In the genomic region with DNA sequence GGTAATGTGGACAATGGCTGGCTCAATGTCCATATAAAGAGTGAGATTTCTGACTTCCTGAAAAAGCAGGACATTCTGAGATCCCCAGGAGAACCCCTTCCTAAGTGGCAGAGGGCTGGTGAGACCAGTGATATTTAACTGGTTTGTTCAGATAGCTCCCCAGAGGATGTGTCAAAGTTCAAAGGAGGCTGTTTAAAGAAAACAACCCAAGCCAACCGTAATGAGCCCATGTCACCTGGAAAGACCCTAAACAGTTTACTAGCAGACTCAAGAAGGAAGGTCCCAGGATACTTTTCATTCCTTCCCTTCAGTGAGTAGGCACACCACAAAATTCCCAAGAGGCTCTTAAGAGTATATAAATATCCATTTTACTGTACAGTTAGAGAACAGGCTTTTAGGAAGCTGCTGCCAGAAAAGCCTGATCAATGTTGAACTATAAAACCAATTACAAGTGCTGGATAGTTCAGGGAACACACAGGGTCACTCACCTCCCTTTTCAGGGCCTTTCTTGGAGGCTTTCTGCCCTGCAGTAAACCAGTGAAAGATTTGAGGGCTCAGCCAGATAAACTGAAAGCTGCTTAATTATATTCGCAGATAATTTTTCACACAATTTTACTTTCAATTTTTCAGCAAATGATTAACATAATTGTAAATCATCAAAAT, we compare ENCODE assay signal across 15 cellular contexts.
"Had no signal": no experiment of that assay in that cellular context is flagged by ENCODE, and none has a peak within 500 bp of the region (broad histone marks: within the 10 kb centered on the region; RNA-seq: fewer than 3 reads in every experiment).

No MANE protein-coding gene starts in this region.

- H3K36me3 ChIP-seq: breast epithelium, ovary, transverse colon had no signal

- H3K27me3 ChIP-seq: breast epithelium, ovary, transverse colon had no signal

- H3K9me3 ChIP-seq: breast epithelium, ovary, transverse colon had no signal

- ATAC-seq: activated CD8-positive, alpha-beta memory T cell treated with anti-CD3 and anti-CD28 coated beads, Interleukin-2, amount 10 ng/mL, durations not matched to agents 7 days and 5 days; esophagus mucosa; stimulated activated effector memory CD8-positive, alpha-beta T cell treated with anti-CD3 and anti-CD28 coated beads, Interleukin-12 subunit alpha, Interleukin-12 subunit beta, amount 100 ng/mL, for 72 hours had no signal

- H3K27ac ChIP-seq: breast epithelium, ovary, transverse colon had no signal

- H3K4me1 ChIP-seq: breast epithelium had no signal

- DNase-seq: activated CD4-positive, alpha-beta T cell treated with anti-CD3 and anti-CD28 coated beads, Interleukin-2, amount 50 U/mL, for 4 hours; activated CD4-positive, CD25-positive, alpha-beta regulatory T cell treated with anti-CD3 and anti-CD28 coated beads, Interleukin-2, amount 50 U/mL, for 72 hours; activated CD8-positive, alpha-beta memory T cell treated with anti-CD3 and anti-CD28 coated beads, Interleukin-2, amount 10 ng/mL, durations not matched to agents 7 days and 5 days; activated effector memory CD4-positive, alpha-beta T cell treated with anti-CD3 and anti-CD28 coated beads, Interleukin-2, amount 50 U/mL, for 16 hours; activated T-cell treated with anti-CD3 and anti-CD28 coated beads, Interleukin-2, amount 50 U/mL, for 24 hours; amygdala; hypothalamus; ovary; small intestine; substantia nigra; SW 1271; transverse colon had no signal

- H3K4me3 ChIP-seq: breast epithelium, ovary, transverse colon had no signal
